ENCODE assay signal across 8 cellular contexts in genomic region chr16:25111403-25112166, GRCh38. TPM values are rescaled to one million over a fixed set of nuclear protein-coding genes. Genes with fewer than 3 reads are reported as not detected.
DNase-seq lines count a peak whose midpoint lies in the region; ATAC-seq and TF ChIP-seq lines count a peak whose summit lies in the region.

TSS of gene LCMT1 (plus strand) at chr16:25111742. CDS start at chr16:25111884, 142 bp downstream.

- ATAC-seq in HG02884 (IDR thresholded peaks at IDR 0.05; ENCODE audit: unreplicated experiment): peak; percentile 87
- peak; percentile 90 to 92 for ATAC-seq in left cardiac atrium
- ATAC-seq in upper lobe of right lung: peak; percentile 91

- H3K4me1 ChIP-seq in upper lobe of right lung: peaks cover 21% of the 10 kb centered on the region

- H3K4me3 ChIP-seq in upper lobe of right lung: peak within 1 kb of the TSS; percentile 98

- no peak for TF ChIP-seq CTCF in GM13977 (IDR thresholded peaks at IDR 0.05; ENCODE audit: extremely low read depth, insufficient read depth, missing control alignments)
- no peak for TF ChIP-seq CTCF in upper lobe of right lung (IDR thresholded peaks at IDR 0.05)

- H3K9me3 Mint-ChIP-seq in T-helper 1 cell treated with Interleukin-12 subunit alpha and Interleukin-12 subunit beta and Interleukin-4 antibody, amounts not matched to agents 30 μg/mL and 1 μg/mL, for 36 hours: no peaks in the 10 kb centered on the region

- peak within 1 kb of the TSS; percentile 80 for H3K27ac ChIP-seq in upper lobe of right lung

- H3K27me3 ChIP-seq in upper lobe of right lung: no peaks in the 10 kb centered on the region

- intact Hi-C loops in left cardiac atrium (cut with DNase I) (loop anchor here in 1 of 2 donors (2.0 kb wide), 1 partner anchor 57 kb away; no protein-coding TSS in a partner anchor), posterior vena cava (cut with DNase I) (no loop called here), upper lobe of right lung (cut with DNase I) (no loop called here)

- no peaks in the 10 kb centered on the region for H3K27me3 Mint-ChIP-seq in T-helper 1 cell treated with Interleukin-12 subunit alpha and Interleukin-12 subunit beta and Interleukin-4 antibody, amounts not matched to agents 30 μg/mL and 1 μg/mL, for 36 hours (ENCODE audit: low read depth)

- H3K4me3 Mint-ChIP-seq in T-helper 1 cell treated with Interleukin-12 subunit alpha and Interleukin-12 subunit beta and Interleukin-4 antibody, amounts not matched to agents 30 μg/mL and 1 μg/mL, for 36 hours: peak within 1 kb of the TSS; percentile 94

- H3K36me3 Mint-ChIP-seq in T-helper 1 cell treated with Interleukin-12 subunit alpha and Interleukin-12 subunit beta and Interleukin-4 antibody, amounts not matched to agents 30 μg/mL and 1 μg/mL, for 36 hours (ENCODE audit: low read depth): peaks cover 6% of the 10 kb centered on the region

- DNase-seq in GM13977 (ENCODE audit: low spot score): peak; percentile 95
- peak; percentile 96 for DNase-seq in NCI-H1694 (lab: John Stamatoyannopoulos, UW)
- DNase-seq in amniotic stem cell (lab: John Stamatoyannopoulos, UW): peak; percentile 95
- peak; percentile 92 for DNase-seq in left cardiac atrium
- DNase-seq in posterior vena cava (ENCODE audit: low spot score): peak; percentile 96
- peak; percentile 93 for DNase-seq in upper lobe of right lung

- peak within 1 kb of the TSS; percentile 98 for H3K27ac Mint-ChIP-seq in T-helper 1 cell treated with Interleukin-12 subunit alpha and Interleukin-12 subunit beta and Interleukin-4 antibody, amounts not matched to agents 30 μg/mL and 1 μg/mL, for 36 hours

- in situ Hi-C loops in GM13977 (cut with MboI; ENCODE audit: low pct_unique_long_range_greater_than_20kb, low sequenced_read_pairs, unreplicated experiment): no loop called here

- H3K4me1 Mint-ChIP-seq in T-helper 1 cell treated with Interleukin-12 subunit alpha and Interleukin-12 subunit beta and Interleukin-4 antibody, amounts not matched to agents 30 μg/mL and 1 μg/mL, for 36 hours (ENCODE audit: low read depth): peaks cover 46% of the 10 kb centered on the region

- H3K36me3 ChIP-seq in upper lobe of right lung: no peaks in the 10 kb centered on the region

- H3K9me3 ChIP-seq in upper lobe of right lung: no peaks in the 10 kb centered on the region

RNA-seq across cellular contexts. Expression of gene LCMT1, which starts in this region (rescaled TPM):
- total RNA-seq in left cardiac atrium (10 to 100 TPM; 30.4 to 39.2 TPM), posterior vena cava (10 to 100 TPM; 23.2 to 26.5 TPM), upper lobe of right lung (31.7 TPM)

Comparison
In these comparisons a context has a peak if more than half of its experiments do, and no peak if none do; other contexts are left out.
1. Peak in every context shown above with its lines: DNase-seq, ATAC-seq, H3K4me3 ChIP-seq and H3K27ac ChIP-seq.